ENCODE assay signal across 27 cellular contexts in genomic region chr4:86366920-86367319, GRCh38. TPM values are rescaled to one million over a fixed set of nuclear protein-coding genes. Genes with fewer than 3 reads are reported as not detected.
"Had no signal": no experiment of that assay in that cellular context is flagged by ENCODE, and none has a peak within 500 bp of the region (broad histone marks: within the 10 kb centered on the region; RNA-seq: fewer than 3 reads in every experiment).

No MANE protein-coding gene starts in this region.

- H3K27ac ChIP-seq: ascending aorta, breast epithelium, cardiac muscle cell, colonic mucosa had no signal

- H3K9me3 ChIP-seq: ascending aorta, breast epithelium, colonic mucosa had no signal

- H3K36me3 ChIP-seq: ascending aorta, breast epithelium, cardiac muscle cell, colonic mucosa had no signal

- FAIRE-seq: frontal cortex had no signal

- H3K27me3 ChIP-seq: ascending aorta, breast epithelium, cardiac muscle cell, colonic mucosa had no signal

- H3K4me1 ChIP-seq: ascending aorta, breast epithelium, colonic mucosa had no signal

- ATAC-seq: activated CD4-positive, alpha-beta T cell treated with anti-CD3 and anti-CD28 coated beads for 36 hours; activated CD8-positive, alpha-beta T cell treated with anti-CD3 and anti-CD28 coated beads, Interleukin-2, amount 10 ng/mL, durations not matched to agents 7 days and 5 days; activated naive CD4-positive, alpha-beta T cell treated with anti-CD3 and anti-CD28 coated beads, Interleukin-2, amount 50 U/mL, for 72 hours; activated T-cell treated with anti-CD3 and anti-CD28 coated beads, Interleukin-2, amount 50 U/mL, for 72 hours; esophagus mucosa had no signal

- DNase-seq: activated CD4-positive, alpha-beta memory T cell treated with anti-CD3 and anti-CD28 coated beads for 36 hours; activated CD4-positive, alpha-beta T cell treated with anti-CD3 and anti-CD28 coated beads for 36 hours; activated CD4-positive, alpha-beta T cell treated with anti-CD3 and anti-CD28 coated beads, Interleukin-2, amount 10 ng/mL, durations not matched to agents 24 days and 14 days; activated CD4-positive, CD25-positive, alpha-beta regulatory T cell; activated CD4-positive, CD25-positive, alpha-beta regulatory T cell treated with anti-CD3 and anti-CD28 coated beads, Interleukin-2, amount 50 U/mL, for 72 hours; activated CD8-positive, alpha-beta memory T cell treated with anti-CD3 and anti-CD28 coated beads, Interleukin-2, amount 50 U/mL, for 48 hours; activated CD8-positive, alpha-beta T cell treated with anti-CD3 and anti-CD28 coated beads, Interleukin-2, amount 10 ng/mL, durations not matched to agents 7 days and 5 days; activated gamma-delta T cell; activated naive CD4-positive, alpha-beta T cell; activated naive CD4-positive, alpha-beta T cell treated with anti-CD3 and anti-CD28 coated beads, Interleukin-2, amount 10 ng/mL, durations not matched to agents 7 days and 5 days; activated naive CD8-positive, alpha-beta T cell treated with anti-CD3 and anti-CD28 coated beads, Interleukin-2, amount 10 ng/mL, durations not matched to agents 7 days and 5 days; activated T-cell treated with anti-CD3 and anti-CD28 coated beads for 4 hours; activated T-cell treated with anti-CD3 and anti-CD28 coated beads, Interleukin-2, amount 50 U/mL, for 24 hours; activated T-cell treated with anti-CD3 and anti-CD28 coated beads, Interleukin-2, amount 50 U/mL, for 72 hours; central memory CD4-positive, alpha-beta T cell; cerebellar nuclear complex; colonic mucosa; effector CD8-positive, alpha-beta T cell; head of caudate nucleus; T-helper 2 cell had no signal

- H3K4me3 ChIP-seq: ascending aorta, breast epithelium, cardiac muscle cell, colonic mucosa had no signal

RNA-seq across cellular contexts. Expression of gene MAPK10, which starts 7.1 kb away (rescaled TPM):
- total RNA-seq: activated CD4-positive, alpha-beta memory T cell treated with anti-CD3 and anti-CD28 coated beads for 36 hours; activated CD4-positive, alpha-beta T cell treated with anti-CD3 and anti-CD28 coated beads, Interleukin-2, amount 10 ng/mL, durations not matched to agents 24 days and 14 days; activated CD8-positive, alpha-beta T cell treated with anti-CD3 and anti-CD28 coated beads, Interleukin-2, amount 10 ng/mL, durations not matched to agents 7 days and 5 days; activated naive CD4-positive, alpha-beta T cell treated with anti-CD3 and anti-CD28 coated beads, Interleukin-2, amount 50 U/mL, for 72 hours; activated naive CD8-positive, alpha-beta T cell treated with anti-CD3 and anti-CD28 coated beads, Interleukin-2, amount 10 ng/mL, durations not matched to agents 7 days and 5 days; T-helper 1 cell treated with Interleukin-12 subunit alpha and Interleukin-12 subunit beta and Interleukin-4 antibody, amounts not matched to agents 30 ng/mL and 1 ng/mL, for 36 hours had no signal
